In genomic region chr19:15330801-15331418, GRCh38 we compare ENCODE assay signal across 8 cellular contexts. TPM values are rescaled to one million over a fixed set of nuclear protein-coding genes. Genes with fewer than 3 reads are reported as not detected.
DNase-seq lines count a peak whose midpoint lies in the region; ATAC-seq and TF ChIP-seq lines count a peak whose summit lies in the region.

No MANE protein-coding gene starts in this region.

- H3K27me3 ChIP-seq in H9 (ENCODE audit: insufficient read depth, low read length) (no peaks in the 10 kb centered on the region), left ventricle myocardium inferior (ENCODE audit: low read depth) (no peaks in the 10 kb centered on the region)

- peak overlapping the region; percentile 85; the same call in 1 of the 2 replicates for H3K14ac ChIP-seq in H9 (ENCODE audit: insufficient read depth, low read length)

- peak overlapping the region; percentile 3 for H3K27ac ChIP-seq in H9 (ENCODE audit: insufficient read length, low read depth, low read length)
- peak overlapping the region; percentile 96 for H3K27ac ChIP-seq in left ventricle myocardium inferior (replicated peaks)

- H3K36me3 Mint-ChIP-seq in H9 (ENCODE audit: insufficient read depth in 1 of 3, low read depth in 3 of 3), result peaks cover 6 to 18% (median 6%) of the 10 kb centered on the region in 3 experiments; a peak in 5 of 7 replicates
- H3K36me3 Mint-ChIP-seq in activated T-cell treated with anti-CD3 and anti-CD28 coated beads, Interleukin-2, amount 50 U/mL, for 4 hours (ENCODE audit: insufficient read depth), result peaks cover 8% of the 10 kb centered on the region

- H2BK5ac ChIP-seq in H9 (ENCODE audit: insufficient read length, low read length), result no peak overlapping the region

- H3K9ac ChIP-seq in H9 (ENCODE audit: extremely low read depth, insufficient read length, low read length), result peak overlapping the region; percentile 90

- no peak overlapping the region for H4K8ac ChIP-seq in H9 (replicated peaks; ENCODE audit: insufficient read length, low read depth, low read length)

- H2BK20ac ChIP-seq in H9 (ENCODE audit: low read depth, low read length, poor library complexity, severe bottlenecking), result no peak overlapping the region

- intact Hi-C loops in left ventricle myocardium inferior (cut with micrococcal nuclease), result no loop called here

- no peak overlapping the region for H2AK5ac ChIP-seq in H9 (ENCODE audit: insufficient read length, low read length)

- no peaks in the 10 kb centered on the region for H4K20me1 ChIP-seq in H9 (ENCODE audit: control insufficient read depth, insufficient read depth, insufficient read length)

- H4K5ac ChIP-seq in H9 (ENCODE audit: insufficient read length, low read depth, low read length), result no peak overlapping the region

- H2AFZ ChIP-seq in H9 (ENCODE audit: low read length), result no peak overlapping the region

- peak overlapping the region; percentile 96 to 99 for H3K4me3 Mint-ChIP-seq in H9
- peak overlapping the region; percentile 93 for H3K4me3 Mint-ChIP-seq in activated T-cell treated with anti-CD3 and anti-CD28 coated beads, Interleukin-2, amount 50 U/mL, for 4 hours

- no peak overlapping the region for H3T11ph ChIP-seq in H9 (ENCODE audit: low read length)

- no CpG with 5 or more reads among the region's 17 CpGs for WGBS in H9 (ENCODE audit: extremely low coverage, insufficient read length, low lambda C conversion rate)

- no peak overlapping the region for H3K56ac ChIP-seq in H9 (ENCODE audit: insufficient read length, low read depth, low read length)

- DNase-seq in ACHN, result peak; percentile 56
- no peak for DNase-seq in H9
- no peak for DNase-seq in activated T-cell treated with anti-CD3 and anti-CD28 coated beads, Interleukin-2, amount 50 U/mL, for 4 hours
- no peak for DNase-seq in left ventricle myocardium inferior
- no peak for DNase-seq in retinal pigment epithelial cell (ENCODE audit: low read depth)
- no peak for DNase-seq in cerebellar cortex (ENCODE audit: low spot score)
- no peak for DNase-seq in NCI-H1105 treated with DMSO at 0.1 percent for 48 hours (lab: John Stamatoyannopoulos, UW)

- no peak for TF ChIP-seq CTCF in H9 (conservative IDR thresholded peaks at IDR 0.05)
- TF ChIP-seq CTCF in left ventricle myocardium inferior (IDR thresholded peaks at IDR 0.05; ENCODE audit: borderline replicate concordance), result no peak
- TF ChIP-seq CTCF in retinal pigment epithelial cell (conservative IDR thresholded peaks at IDR 0.05; ENCODE audit: low read depth, low read length), result no peak

- H3K27me3 Mint-ChIP-seq in H9 (ENCODE audit: low read depth), result no peaks in the 10 kb centered on the region
- no peaks in the 10 kb centered on the region for H3K27me3 Mint-ChIP-seq in activated T-cell treated with anti-CD3 and anti-CD28 coated beads, Interleukin-2, amount 50 U/mL, for 4 hours (ENCODE audit: low read depth)

- peaks cover 50% of the 10 kb centered on the region for H3K79me2 ChIP-seq in H9 (ENCODE audit: insufficient read depth, low read length)

- no peaks in the 10 kb centered on the region for H3K9me3 ChIP-seq in H9 (ENCODE audit: control insufficient read depth, low read depth, low read length)
- H3K9me3 ChIP-seq in left ventricle myocardium inferior (replicated peaks), result no peaks in the 10 kb centered on the region

- H3K9me3 Mint-ChIP-seq in H9, result no peaks in the 10 kb centered on the region; a peak in 1 of 5 replicates
- H3K9me3 Mint-ChIP-seq in activated T-cell treated with anti-CD3 and anti-CD28 coated beads, Interleukin-2, amount 50 U/mL, for 4 hours, result no peaks in the 10 kb centered on the region

- H2BK120ac ChIP-seq in H9 (ENCODE audit: low read depth, low read length, poor library complexity, severe bottlenecking), result no peak overlapping the region

- peak overlapping the region; percentile 95 to 98 (median 97) for H3K27ac Mint-ChIP-seq in H9

- H4K91ac ChIP-seq in H9 (ENCODE audit: insufficient read length, low read depth, low read length), result no peak overlapping the region

- no peak overlapping the region for H3K23ac ChIP-seq in H9 (ENCODE audit: insufficient read length, low read depth, low read length)

- no peaks in the 10 kb centered on the region for H3K79me1 ChIP-seq in H9 (ENCODE audit: insufficient read depth, low read depth, low read length, poor library complexity, severe bottlenecking)

- no peaks in the 10 kb centered on the region for H3K36me3 ChIP-seq in left ventricle myocardium inferior

- no peak overlapping the region for H3K18ac ChIP-seq in H9 (ENCODE audit: insufficient read length, low read depth, low read length)

- H2BK15ac ChIP-seq in H9 (ENCODE audit: low read depth, low read length), result no peak overlapping the region

- in situ Hi-C loops in ACHN (cut with HindIII; ENCODE audit: low pct_ligation_motif_present, low pct_unique_long_range_greater_than_20kb, low sequenced_read_pairs), result no loop called here

- peak; percentile 9 to 11 for ATAC-seq in activated T-cell treated with anti-CD3 and anti-CD28 coated beads, Interleukin-2, amount 50 U/mL, for 4 hours
- ATAC-seq in GM18867 (IDR thresholded peaks at IDR 0.05; ENCODE audit: unreplicated experiment), result no peak

- H2BK12ac ChIP-seq in H9 (ENCODE audit: insufficient read length, low read depth, low read length), result no peak overlapping the region

- no peaks in the 10 kb centered on the region; the same call in 1 of the 2 replicates for H3K4me1 ChIP-seq in H9 (ENCODE audit: insufficient read depth, low read length)
- H3K4me1 ChIP-seq in left ventricle myocardium inferior, result peaks cover 82% of the 10 kb centered on the region

- H3K4me3 ChIP-seq in left ventricle myocardium inferior (peak overlapping the region; percentile 78), retinal pigment epithelial cell (ENCODE audit: low read length) (peak overlapping the region; percentile 92)

- no peak overlapping the region for H3K4ac ChIP-seq in H9 (ENCODE audit: low read depth, low read length)

- peak overlapping the region; percentile 88 for H3K4me2 ChIP-seq in H9 (ENCODE audit: insufficient read depth, insufficient read length, low read length)

- H3K4me1 Mint-ChIP-seq in H9, result peaks cover 33 to 41% of the 10 kb centered on the region in 2 experiments
- peaks cover 55% of the 10 kb centered on the region for H3K4me1 Mint-ChIP-seq in activated T-cell treated with anti-CD3 and anti-CD28 coated beads, Interleukin-2, amount 50 U/mL, for 4 hours (ENCODE audit: low read depth)

- peaks cover 9% of the 10 kb centered on the region for H3K23me2 ChIP-seq in H9 (ENCODE audit: insufficient read length, low read depth, low read length, poor library complexity, severe bottlenecking)

RNA-seq across cellular contexts. Expression of gene BRD4, which starts 1.4 kb away (rescaled TPM):
- total RNA-seq in H9 (2021) (144 TPM in 2 replicates), left ventricle myocardium inferior (60.9 TPM)
- total RNA-seq in activated T-cell treated with anti-CD3 and anti-CD28 coated beads, Interleukin-2, amount 50 U/mL, for 4 hours, result 100 to 1,000 TPM; 102 to 113 (median 112) TPM

RNA-seq across cellular contexts. Expression of gene AKAP8, which starts 48.7 kb away (rescaled TPM):
- total RNA-seq in H9 (2021) (59.1 and 59.5 TPM in 2 replicates), left ventricle myocardium inferior (21.8 TPM)
- total RNA-seq in activated T-cell treated with anti-CD3 and anti-CD28 coated beads, Interleukin-2, amount 50 U/mL, for 4 hours, result 10 to 100 TPM; 83.0 to 88.8 (median 88.0) TPM
